Comparison of ENCODE assay signal across 1 cellular context in genomic region chr17:77378318-77379064, GRCh38.
TF ChIP-seq lines count a peak whose summit lies in the region.

No MANE protein-coding gene starts in this region.

TF ChIP-seq in SK-N-SH treated with all-trans-retinoic acid at 6 μM for 48 hours, 23 proteins besides CTCF, POLR2A, EP300 and RAD21 (continued from another document):
- TF ChIP-seq CREB5 (CRISPR knock-in tag; IDR thresholded peaks at IDR 0.05; ENCODE audit: low read depth), result no peak
- no peak for TF ChIP-seq PPARA (CRISPR knock-in tag; IDR thresholded peaks at IDR 0.05; ENCODE audit: borderline replicate concordance)
- TF ChIP-seq RARB (CRISPR knock-in tag; IDR thresholded peaks at IDR 0.05), result no peak
- no peak for TF ChIP-seq OSR1 (CRISPR knock-in tag; IDR thresholded peaks at IDR 0.05)
- no peak for TF ChIP-seq ZC3H10 (CRISPR knock-in tag; IDR thresholded peaks at IDR 0.05)
- TF ChIP-seq ZNF70 (CRISPR knock-in tag; IDR thresholded peaks at IDR 0.05), result no peak
- no peak for TF ChIP-seq ISL1 (CRISPR knock-in tag; IDR thresholded peaks at IDR 0.05)
- TF ChIP-seq SNAI2 (CRISPR knock-in tag; IDR thresholded peaks at IDR 0.05), result no peak
- no peak for TF ChIP-seq ZNF8 (CRISPR knock-in tag; IDR thresholded peaks at IDR 0.05)
- no peak for TF ChIP-seq POU6F1 (CRISPR knock-in tag; IDR thresholded peaks at IDR 0.05; ENCODE audit: borderline replicate concordance, low read depth)
